ENCODE assay signal across 1 cellular context in genomic region chr10:14558025-14558424, GRCh38.
TF ChIP-seq lines count a peak whose summit lies in the region.

No MANE protein-coding gene starts in this region.

TF ChIP-seq in GM23338, 12 proteins besides CTCF, POLR2A, EP300 and RAD21 (continued from another document):
- TF ChIP-seq ZNF462 (CRISPR knock-in tag; IDR thresholded peaks at IDR 0.05) (no peak), ZNF331 (CRISPR knock-in tag; IDR thresholded peaks at IDR 0.05; ENCODE audit: low read depth) (no peak), POLR2AphosphoS5 (IDR thresholded peaks at IDR 0.05; ENCODE audit: low read depth) (no peak), NANOG (IDR thresholded peaks at IDR 0.05; ENCODE audit: borderline replicate concordance) (no peak)
